In genomic region chrX:132218100-132218807, GRCh38 we compare ENCODE assay signal across 1 cellular context.
A peak's percentile ranks its signal among the peaks of the same experiment; 100 is the strongest.
TF ChIP-seq lines count a peak whose summit lies in the region.

No MANE protein-coding gene starts in this region.

TF ChIP-seq in HepG2, 621 proteins besides CTCF, POLR2A, EP300 and RAD21 (continued from another document and continues in another):
- TF ChIP-seq NFAT5 (CRISPR knock-in tag; IDR thresholded peaks at IDR 0.05) = no peak
- TF ChIP-seq CENPT (CRISPR knock-in tag; IDR thresholded peaks at IDR 0.05; ENCODE audit: low read depth) = no peak
- TF ChIP-seq KMT2B (CRISPR knock-in tag; IDR thresholded peaks at IDR 0.05) = peak; percentile 69
- TF ChIP-seq IRF2 (CRISPR knock-in tag; IDR thresholded peaks at IDR 0.05) = peak; percentile 45; the same call in 1 of the 2 replicates
- TF ChIP-seq TARDBP (CRISPR knock-in tag; IDR thresholded peaks at IDR 0.05) = 0 out of 2 replicates have a peak, but pooled peaks have one; percentile 44
- no peak for TF ChIP-seq SNAI1 (CRISPR knock-in tag; IDR thresholded peaks at IDR 0.05; ENCODE audit: borderline replicate concordance)
- peak; percentile 46; the same call in 1 of the 2 replicates for TF ChIP-seq SIN3A (IDR thresholded peaks at IDR 0.05; ENCODE audit: borderline replicate concordance, low read depth, low read length)
- no peak for TF ChIP-seq FOXO1 (CRISPR knock-in tag; IDR thresholded peaks at IDR 0.05)
- TF ChIP-seq TERF1 (CRISPR knock-in tag; IDR thresholded peaks at IDR 0.05) = no peak
- no peak for TF ChIP-seq HMGA1 (CRISPR knock-in tag; conservative IDR thresholded peaks at IDR 0.05)
- TF ChIP-seq ZNF263 (CRISPR knock-in tag; IDR thresholded peaks at IDR 0.05) = peak; percentile 19; the same call in 1 of the 2 replicates
- peak; percentile 64; the same call in 1 of the 2 replicates for TF ChIP-seq MAZ (IDR thresholded peaks at IDR 0.05; ENCODE audit: borderline replicate concordance, low read depth, low read length)
- TF ChIP-seq MAZ (CRISPR knock-in tag; IDR thresholded peaks at IDR 0.05; ENCODE audit: low read depth) = no peak
- TF ChIP-seq SP2 (CRISPR knock-in tag; IDR thresholded peaks at IDR 0.05) = peak; percentile 58
- no peak for TF ChIP-seq ZNF296 (CRISPR knock-in tag; conservative IDR thresholded peaks at IDR 0.05)
- peak; percentile 34 for TF ChIP-seq HNRNPLL (IDR thresholded peaks at IDR 0.05; ENCODE audit: low read depth, low read length, poor library complexity, severe bottlenecking)
- TF ChIP-seq ATF7 (IDR thresholded peaks at IDR 0.05) = no peak
- no peak for TF ChIP-seq ATF7 (CRISPR knock-in tag; IDR thresholded peaks at IDR 0.05)
- TF ChIP-seq YEATS2 (CRISPR knock-in tag; IDR thresholded peaks at IDR 0.05; ENCODE audit: borderline replicate concordance) = 0 out of 2 replicates have a peak, but pooled peaks have one; percentile 43
- 0 out of 2 replicates have a peak, but pooled peaks have one; percentile 19 for TF ChIP-seq ETV5 (CRISPR knock-in tag; IDR thresholded peaks at IDR 0.05; ENCODE audit: borderline replicate concordance)
- TF ChIP-seq HNF4G (IDR thresholded peaks at IDR 0.05; ENCODE audit: borderline replicate concordance, low read depth, low read length) = peak; percentile 30; the same call in 1 of the 2 replicates
- TF ChIP-seq HNF4G (CRISPR knock-in tag; IDR thresholded peaks at IDR 0.05; ENCODE audit: borderline replicate concordance, low read depth) = no peak
- peak; percentile 84 for TF ChIP-seq GABPA (IDR thresholded peaks at IDR 0.05; ENCODE audit: low read depth, low read length)
- peak; percentile 89 for TF ChIP-seq GABPA (CRISPR knock-in tag; IDR thresholded peaks at IDR 0.05; ENCODE audit: low read depth)
- TF ChIP-seq ADNP (CRISPR knock-in tag; IDR thresholded peaks at IDR 0.05) = no peak
- peak; percentile 58; the same call in 1 of the 2 replicates for TF ChIP-seq ZFX (CRISPR knock-in tag; IDR thresholded peaks at IDR 0.05; ENCODE audit: low read depth)
- TF ChIP-seq PRDM10 (CRISPR knock-in tag; IDR thresholded peaks at IDR 0.05; ENCODE audit: low read depth) = no peak
- no peak for TF ChIP-seq GTF3A (CRISPR knock-in tag; conservative IDR thresholded peaks at IDR 0.05)
- TF ChIP-seq ZNF672 (CRISPR knock-in tag; IDR thresholded peaks at IDR 0.05) = no peak
- peak; percentile 48; the same call in 1 of the 2 replicates for TF ChIP-seq ZBTB40 (IDR thresholded peaks at IDR 0.05)
- no peak for TF ChIP-seq ZBTB40 (CRISPR knock-in tag; IDR thresholded peaks at IDR 0.05)
- TF ChIP-seq ARID2 (CRISPR knock-in tag; IDR thresholded peaks at IDR 0.05; ENCODE audit: borderline replicate concordance) = no peak
- TF ChIP-seq KDM4B (CRISPR knock-in tag; IDR thresholded peaks at IDR 0.05) = no peak
- TF ChIP-seq ZNF775 (CRISPR knock-in tag; IDR thresholded peaks at IDR 0.05; ENCODE audit: borderline replicate concordance) = no peak
- no peak for TF ChIP-seq NFRKB (IDR thresholded peaks at IDR 0.05)
- no peak for TF ChIP-seq ZNF460 (CRISPR knock-in tag; IDR thresholded peaks at IDR 0.05; ENCODE audit: borderline replicate concordance)
- no peak for TF ChIP-seq IRF1 (CRISPR knock-in tag; IDR thresholded peaks at IDR 0.05; ENCODE audit: low read depth)
- peak; percentile 93 for TF ChIP-seq ZNF281 (CRISPR knock-in tag; IDR thresholded peaks at IDR 0.05; ENCODE audit: borderline replicate concordance)
- no peak for TF ChIP-seq ZFP62 (CRISPR knock-in tag; IDR thresholded peaks at IDR 0.05)
